8 cellular contexts compared by ENCODE assay signal in genomic region chr10:35409094-35409582, GRCh38.
A peak's percentile ranks its signal among the peaks of the same experiment; 100 is the strongest.
DNase-seq lines count a peak whose midpoint lies in the region; ATAC-seq and TF ChIP-seq lines count a peak whose summit lies in the region.

No MANE protein-coding gene starts in this region.

- H3K4me1 ChIP-seq in trophoblast cell (ENCODE audit: control insufficient read depth in 1 of 2, insufficient read depth in 2 of 2, low read length in 2 of 2) = peaks cover 23 to 25% of the 10 kb centered on the region in 2 experiments

- H3K18ac ChIP-seq in trophoblast cell (ENCODE audit: low read length) = no peak overlapping the region

- no peak overlapping the region for H3K14ac ChIP-seq in trophoblast cell (ENCODE audit: low read length)

- no peak overlapping the region for H4K8ac ChIP-seq in trophoblast cell (ENCODE audit: low read depth, low read length)

- no peak overlapping the region for H2AK5ac ChIP-seq in trophoblast cell (ENCODE audit: low read length)

- H3K23ac ChIP-seq in trophoblast cell (ENCODE audit: low read length) = no peak overlapping the region

- H3K79me2 ChIP-seq in trophoblast cell (ENCODE audit: control insufficient read depth, insufficient read depth, low read length, poor library complexity) = peaks cover 1% of the 10 kb centered on the region

- DNase-seq in AG04450 (ENCODE audit: low read depth, low spot score) (peak; percentile 68), NCI-H69 (lab: John Stamatoyannopoulos, UW) (peak; percentile 78), fibroblast of gingiva (ENCODE audit: low read depth) (peak; percentile 77), trophoblast cell (no peak), HT-29 (ENCODE audit: low spot score) (no peak), T-helper 9 cell (no peak)
- DNase-seq in activated CD4-positive, CD25-positive, alpha-beta regulatory T cell treated with anti-CD3 and anti-CD28 coated beads, Interleukin-2, amount 50 U/mL, for 72 hours = no peak

- peak; percentile 94 for ATAC-seq in GM18868 (IDR thresholded peaks at IDR 0.05; ENCODE audit: unreplicated experiment)

- H2BK5ac ChIP-seq in trophoblast cell (ENCODE audit: low read depth, low read length, poor library complexity) = no peak overlapping the region

- H3K9me3 ChIP-seq in AG04450 (ENCODE audit: control insufficient read depth, insufficient read depth, low read length) = no peaks in the 10 kb centered on the region
- H3K9me3 ChIP-seq in trophoblast cell (ENCODE audit: insufficient read depth, low read depth, low read length) = peaks cover 2% of the 10 kb centered on the region

- no peak overlapping the region for H2BK120ac ChIP-seq in trophoblast cell (ENCODE audit: insufficient read depth, low read length, poor library complexity)

- H3K9ac ChIP-seq in trophoblast cell (ENCODE audit: low read length) = no peak overlapping the region

- no peak overlapping the region for H3K4ac ChIP-seq in trophoblast cell (ENCODE audit: low read depth, low read length)

- no peak overlapping the region for H2AFZ ChIP-seq in trophoblast cell (ENCODE audit: insufficient read depth, low read length, poor library complexity)

- H3K27ac ChIP-seq in AG04450 (ENCODE audit: low read depth, low read length) (peak overlapping the region; percentile 25), trophoblast cell (ENCODE audit: low read depth, low read length) (no peak overlapping the region)

- no peak overlapping the region for H4K91ac ChIP-seq in trophoblast cell (ENCODE audit: low read depth, low read length)

- no peaks in the 10 kb centered on the region for H3K27me3 ChIP-seq in AG04450 (ENCODE audit: control insufficient read depth, insufficient read depth, low read length)
- H3K27me3 ChIP-seq in trophoblast cell (ENCODE audit: insufficient read depth, low read length) = no peaks in the 10 kb centered on the region

- H3K4me3 ChIP-seq in AG04450 (ENCODE audit: low read depth, low read length) (no peak overlapping the region), trophoblast cell (ENCODE audit: low read depth, low read length) (no peak overlapping the region)

- CTCF ChIA-PET in AG04450 (lab: Charles Lee) = interaction anchor here (0.8 kb wide), 1 partner anchor 8 kb away, joined by 3 read pairs; no protein-coding TSS in a partner anchor

- H3K79me1 ChIP-seq in trophoblast cell (ENCODE audit: low read length) = peaks cover 4% of the 10 kb centered on the region

- no peak overlapping the region for H4K12ac ChIP-seq in trophoblast cell (ENCODE audit: low read depth, low read length)

- H3K4me2 ChIP-seq in trophoblast cell (ENCODE audit: low read length) = peak overlapping the region; percentile 16

- POLR2A ChIA-PET in AG04450 (lab: Yijun Ruan, JAX) = interaction anchor here (1.2 to 1.7 kb wide), 2 partner anchors 13 to 81 kb away, joined by 3 to 10 read pairs; no protein-coding TSS in a partner anchor

- no peaks in the 10 kb centered on the region for H3K36me3 ChIP-seq in trophoblast cell (ENCODE audit: control insufficient read depth in 1 of 2, insufficient read depth in 2 of 2, low read length in 2 of 2)

- H2BK12ac ChIP-seq in trophoblast cell (ENCODE audit: low read length) = no peak overlapping the region

- no CpG with 5 or more reads among the region's 2 CpGs for WGBS in trophoblast cell (ENCODE audit: extremely low coverage, insufficient coverage, insufficient read length)

- TF ChIP-seq CTCF in AG04450 (IDR thresholded peaks at IDR 0.05; ENCODE audit: low read depth, low read length) = no peak

Comparison
In these comparisons a context has a peak if more than half of its experiments do, and no peak if none do; other contexts are left out.
1. DNase-seq: peak in AG04450 (single experiment), NCI-H69 (single experiment) and fibroblast of gingiva (single experiment); none in trophoblast cell (0 of 2), HT-29 (single experiment), T-helper 9 cell (single experiment) and activated CD4-positive, CD25-positive, alpha-beta regulatory T cell treated with anti-CD3 and anti-CD28 coated beads, Interleukin-2, amount 50 U/mL, for 72 hours (single experiment).